In genomic region chr11:75204012-75204674, GRCh38 we compare ENCODE assay signal across 16 cellular contexts. TPM values are rescaled to one million over a fixed set of nuclear protein-coding genes. Genes with fewer than 3 reads are reported as not detected.
DNase-seq lines count a peak whose midpoint lies in the region; TF ChIP-seq lines count a peak whose summit lies in the region.
"Had no signal": no experiment of that assay in that cellular context is flagged by ENCODE, and none has a peak within 500 bp of the region (broad histone marks: within the 10 kb centered on the region; RNA-seq: fewer than 3 reads in every experiment).

No MANE protein-coding gene starts in this region.

- no peaks in the 10 kb centered on the region for H3K9me3 Mint-ChIP-seq in CD14-positive monocyte
- no peaks in the 10 kb centered on the region for H3K9me3 Mint-ChIP-seq in Caco-2 (ENCODE audit: unreplicated experiment)
- H3K9me3 Mint-ChIP-seq: CD4-positive, alpha-beta T cell; GM23338; IgD-negative memory B cell had no signal

- DNase-seq in CD14-positive monocyte (ENCODE audit: low spot score) (peak; percentile 45), Caco-2 (peak; percentile 43 to 67), left kidney (ENCODE audit: low read depth, low spot score) (peak; percentile 31), osteoblast (ENCODE audit: insufficient read length, low spot score, missing footprints) (peak; percentile 52), T-helper 2 cell (no peak), putamen (ENCODE audit: low spot score) (no peak), spleen (no peak)
- DNase-seq: SIG-M5 had no signal

- no peak overlapping the region for H3K4me3 ChIP-seq in Caco-2 (ENCODE audit: low read depth, low read length)
- no peak overlapping the region for H3K4me3 ChIP-seq in osteoblast (ENCODE audit: insufficient read depth, low read length)
- H3K4me3 ChIP-seq in spleen, result no peak overlapping the region
- H3K4me3 ChIP-seq: GM23338, HAP-1, PC-9 had no signal

- H3K36me3 ChIP-seq in Caco-2 (ENCODE audit: control insufficient read depth, insufficient read depth, low read length) (peaks cover 13% of the 10 kb centered on the region), osteoblast (ENCODE audit: insufficient read depth, low read length) (no peaks in the 10 kb centered on the region), spleen (peaks cover 0 to 18% (median 0%) of the 10 kb centered on the region in 6 donors)
- H3K36me3 ChIP-seq: HAP-1 had no signal

- WGBS in spleen, 5 donors, result 73 to 91% (median 84%) methylated on average over 9 to 10 of the region's 10 CpGs

- H3K4me3 Mint-ChIP-seq in CD14-positive monocyte (no peak overlapping the region), Caco-2 (ENCODE audit: unreplicated experiment) (no peak overlapping the region)
- H3K4me3 Mint-ChIP-seq: CD4-positive, alpha-beta T cell; GM23338; IgD-negative memory B cell had no signal

- H2AFZ ChIP-seq in osteoblast (ENCODE audit: low read length), result no peak overlapping the region
- H2AFZ ChIP-seq: GM23338, PC-9 had no signal

- H3K27ac ChIP-seq in osteoblast (ENCODE audit: low read depth, low read length), result no peak overlapping the region
- H3K27ac ChIP-seq in spleen, result peak overlapping the region in 1 of 8 donors; percentile 24
- H3K27ac ChIP-seq: PC-9, RWPE1 had no signal

- CTCF ChIA-PET in Caco-2 (lab: Charles Lee), result interaction anchor here (0.6 to 14.9 kb wide), 43 partner anchors 9 to 355 kb away, joined by 3 to 887 read pairs (median 5); partner anchors contain the start of genes NEU3, OR2AT4, SLCO2B1 and TPBGL

- no peaks in the 10 kb centered on the region for H3K9me3 ChIP-seq in Caco-2
- no peaks in the 10 kb centered on the region for H3K9me3 ChIP-seq in osteoblast (ENCODE audit: low read depth, low read length)
- no peaks in the 10 kb centered on the region for H3K9me3 ChIP-seq in spleen
- H3K9me3 ChIP-seq: HAP-1 had no signal

- H3K79me2 ChIP-seq in osteoblast (ENCODE audit: insufficient read depth, low read length), result no peaks in the 10 kb centered on the region

- TF ChIP-seq CTCF in CD14-positive monocyte (IDR thresholded peaks at IDR 0.05), result no peak
- no peak for TF ChIP-seq CTCF in Caco-2 (IDR thresholded peaks at IDR 0.05; ENCODE audit: insufficient read depth in 1 of 2, low read depth in 1 of 2, low read length in 1 of 2, severe bottlenecking in 1 of 2, unreplicated experiment in 1 of 2)
- TF ChIP-seq CTCF in osteoblast (IDR thresholded peaks at IDR 0.05; ENCODE audit: extremely low read depth, low read depth, low read length), result no peak
- no peak for TF ChIP-seq CTCF in spleen (IDR thresholded peaks at IDR 0.05 in 8 of 11, conservative IDR thresholded peaks at IDR 0.05 in 3 of 11)

- H3K4me1 Mint-ChIP-seq in CD14-positive monocyte, result no peaks in the 10 kb centered on the region
- peaks cover 16% of the 10 kb centered on the region for H3K4me1 Mint-ChIP-seq in Caco-2 (ENCODE audit: low read depth, unreplicated experiment)
- H3K4me1 Mint-ChIP-seq: IgD-negative memory B cell had no signal

- no TSS peak for BruUV-seq in Caco-2 (replicated peaks; lab: Mats Ljungman, UMichigan)

- H3K4me2 ChIP-seq in osteoblast (ENCODE audit: insufficient read depth, low read length), result no peak overlapping the region
- H3K4me2 ChIP-seq: GM23338, PC-9 had no signal

- POLR2A ChIA-PET in Caco-2 (lab: Charles Lee), result interaction anchor here (0.5 to 1.6 kb wide), 9 partner anchors 10 to 64 kb away, joined by 3 to 9 read pairs (median 4); no protein-coding TSS in a partner anchor

- H3K27ac Mint-ChIP-seq in CD14-positive monocyte, result peak overlapping the region in 1 of 7 donors; percentile 28
- no peak overlapping the region for H3K27ac Mint-ChIP-seq in Caco-2 (ENCODE audit: unreplicated experiment)
- H3K27ac Mint-ChIP-seq: CD4-positive, alpha-beta T cell; GM23338; IgD-negative memory B cell had no signal

- no peak for TF ChIP-seq POLR2A in spleen (IDR thresholded peaks at IDR 0.05)

- intact Hi-C loops in CD14-positive monocyte (cut with micrococcal nuclease), result no loop called here
- intact Hi-C loops in Caco-2 (cut with micrococcal nuclease; ENCODE audit: unreplicated experiment), result loop anchor here (1.0 to 2.0 kb wide), 3 partner anchors 36 to 45 kb away; partner anchors contain the start of gene TPBGL
- intact Hi-C loops in spleen (cut with DNase I; ENCODE audit: low total_unique reads), result no loop called here

- H3K4me1 ChIP-seq in Caco-2 (peaks cover 26% of the 10 kb centered on the region), osteoblast (ENCODE audit: insufficient read depth, low read length) (no peaks in the 10 kb centered on the region), spleen (peaks cover 0 to 6% (median 0%) of the 10 kb centered on the region in 6 donors)

- no peaks in the 10 kb centered on the region for H4K20me1 ChIP-seq in osteoblast (ENCODE audit: insufficient read depth, low read length)

- H3K27me3 Mint-ChIP-seq in CD14-positive monocyte (ENCODE audit: low read depth in 3 of 3) (peaks cover 12 to 19% (median 16%) of the 10 kb centered on the region in 3 donors), Caco-2 (ENCODE audit: insufficient read depth, unreplicated experiment) (no peaks in the 10 kb centered on the region)

- no peaks in the 10 kb centered on the region for H3K36me3 Mint-ChIP-seq in CD14-positive monocyte
- peaks cover 28% of the 10 kb centered on the region for H3K36me3 Mint-ChIP-seq in Caco-2 (ENCODE audit: insufficient read depth, unreplicated experiment)
- H3K36me3 Mint-ChIP-seq: IgD-negative memory B cell had no signal

- H3K27me3 ChIP-seq in Caco-2 (replicated peaks; ENCODE audit: control insufficient read depth, insufficient read depth, low read length), result no peaks in the 10 kb centered on the region
- peaks cover 10% of the 10 kb centered on the region for H3K27me3 ChIP-seq in osteoblast (ENCODE audit: insufficient read depth, low read length)
- H3K27me3 ChIP-seq in spleen (replicated peaks in 1 of 7), result peaks cover 0 to 11% (median 0%) of the 10 kb centered on the region in 7 donors

RNA-seq across cellular contexts. Expression of gene TPBGL, which starts 36.4 kb away (rescaled TPM):
- not detected for polyA plus RNA-seq in CD14-positive monocyte
- total RNA-seq in Caco-2 (2022), result 0.18 and 0.19 TPM in 2 replicates
- not detected in 2 replicates for total RNA-seq in osteoblast
- total RNA-seq in spleen, result under 1 TPM in 4 of 7 donors, not detected in 3; 0.16 to 0.59 (median 0.23) TPM
- polyA plus RNA-seq in spleen, result under 1 TPM; 0.10 to 0.15 (median 0.11) TPM
- total RNA-seq: Daoy, PC-9 had no signal
- polyA plus RNA-seq: BJ, IgD-negative memory B cell had no signal

RNA-seq across cellular contexts. Expression of gene SLCO2B1, which starts 53.2 kb away (rescaled TPM):
- polyA plus RNA-seq in CD14-positive monocyte, result under 1 TPM in 1 of 2 donors, not detected in 1; 0.13 TPM
- total RNA-seq in Caco-2 (2022), result 231 and 277 TPM in 2 replicates
- total RNA-seq in osteoblast, result under 0.01 and 0.72 TPM in 2 replicates
- total RNA-seq in spleen, result 100 to 1,000 TPM in 5 of 7 donors, 10 to 100 TPM in 2; 75.1 to 307 (median 181) TPM
- 10 to 100 TPM; 10.2 to 18.4 (median 14.4) TPM for polyA plus RNA-seq in spleen
- total RNA-seq: CD4-positive, alpha-beta T cell; GM23338 had no signal
- polyA plus RNA-seq: BJ, GM23338, IgD-negative memory B cell had no signal

Comparison
In these comparisons a context has a peak if more than half of its experiments do, and no peak if none do; other contexts are left out.
1. DNase-seq: peak in CD14-positive monocyte (single experiment), Caco-2 (2 of 2), left kidney (single experiment) and osteoblast (single experiment); none in T-helper 2 cell (0 of 5), putamen (single experiment) and spleen (single experiment).
2. RNA of gene SLCO2B1, which starts 53.2 kb away (total RNA-seq): 231 to 277 TPM in Caco-2 and 75.1 to 307 TPM in spleen; under 0.01 to 0.72 TPM in osteoblast; every median in the first group is over 10 times any median in the second.